1 cellular context compared by ENCODE assay signal in genomic region chr14:94561656-94562010, GRCh38.
TF ChIP-seq lines count a peak whose summit lies in the region.

No MANE protein-coding gene starts in this region.

TF ChIP-seq in HepG2, 621 proteins besides CTCF, POLR2A, EP300 and RAD21:
- 0 out of 2 replicates have a peak, but pooled peaks have one; percentile 2 for TF ChIP-seq PHF20 (CRISPR knock-in tag; IDR thresholded peaks at IDR 0.05)
- no peak for TF ChIP-seq PHF8 (CRISPR knock-in tag; IDR thresholded peaks at IDR 0.05)
- TF ChIP-seq KAT7 (CRISPR knock-in tag; IDR thresholded peaks at IDR 0.05; ENCODE audit: borderline replicate concordance), result 0 out of 2 replicates have a peak, but pooled peaks have one; percentile 4
- no peak for TF ChIP-seq ZNF251 (CRISPR knock-in tag; IDR thresholded peaks at IDR 0.05)
- no peak for TF ChIP-seq ZBTB7A (CRISPR knock-in tag; IDR thresholded peaks at IDR 0.05)
- TF ChIP-seq, protein P1, sequence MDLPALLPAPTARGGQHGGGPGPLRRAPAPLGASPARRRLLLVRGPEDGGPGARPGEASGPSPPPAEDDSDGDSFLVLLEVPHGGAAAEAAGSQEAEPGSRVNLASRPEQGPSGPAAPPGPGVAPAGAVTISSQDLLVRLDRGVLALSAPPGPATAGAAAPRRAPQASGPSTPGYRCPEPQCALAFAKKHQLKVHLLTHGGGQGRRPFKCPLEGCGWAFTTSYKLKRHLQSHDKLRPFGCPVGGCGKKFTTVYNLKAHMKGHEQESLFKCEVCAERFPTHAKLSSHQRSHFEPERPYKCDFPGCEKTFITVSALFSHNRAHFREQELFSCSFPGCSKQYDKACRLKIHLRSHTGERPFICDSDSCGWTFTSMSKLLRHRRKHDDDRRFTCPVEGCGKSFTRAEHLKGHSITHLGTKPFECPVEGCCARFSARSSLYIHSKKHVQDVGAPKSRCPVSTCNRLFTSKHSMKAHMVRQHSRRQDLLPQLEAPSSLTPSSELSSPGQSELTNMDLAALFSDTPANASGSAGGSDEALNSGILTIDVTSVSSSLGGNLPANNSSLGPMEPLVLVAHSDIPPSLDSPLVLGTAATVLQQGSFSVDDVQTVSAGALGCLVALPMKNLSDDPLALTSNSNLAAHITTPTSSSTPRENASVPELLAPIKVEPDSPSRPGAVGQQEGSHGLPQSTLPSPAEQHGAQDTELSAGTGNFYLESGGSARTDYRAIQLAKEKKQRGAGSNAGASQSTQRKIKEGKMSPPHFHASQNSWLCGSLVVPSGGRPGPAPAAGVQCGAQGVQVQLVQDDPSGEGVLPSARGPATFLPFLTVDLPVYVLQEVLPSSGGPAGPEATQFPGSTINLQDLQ (CRISPR knock-in tag; IDR thresholded peaks at IDR 0.05), result no peak
- TF ChIP-seq ZNF788 (CRISPR knock-in tag; IDR thresholded peaks at IDR 0.05; ENCODE audit: borderline replicate concordance), result 0 out of 2 replicates have a peak, but pooled peaks have one; percentile 25
- TF ChIP-seq HOXA3 (CRISPR knock-in tag; IDR thresholded peaks at IDR 0.05), result 0 out of 2 replicates have a peak, but pooled peaks have one; percentile 22
